In the genomic region with DNA sequence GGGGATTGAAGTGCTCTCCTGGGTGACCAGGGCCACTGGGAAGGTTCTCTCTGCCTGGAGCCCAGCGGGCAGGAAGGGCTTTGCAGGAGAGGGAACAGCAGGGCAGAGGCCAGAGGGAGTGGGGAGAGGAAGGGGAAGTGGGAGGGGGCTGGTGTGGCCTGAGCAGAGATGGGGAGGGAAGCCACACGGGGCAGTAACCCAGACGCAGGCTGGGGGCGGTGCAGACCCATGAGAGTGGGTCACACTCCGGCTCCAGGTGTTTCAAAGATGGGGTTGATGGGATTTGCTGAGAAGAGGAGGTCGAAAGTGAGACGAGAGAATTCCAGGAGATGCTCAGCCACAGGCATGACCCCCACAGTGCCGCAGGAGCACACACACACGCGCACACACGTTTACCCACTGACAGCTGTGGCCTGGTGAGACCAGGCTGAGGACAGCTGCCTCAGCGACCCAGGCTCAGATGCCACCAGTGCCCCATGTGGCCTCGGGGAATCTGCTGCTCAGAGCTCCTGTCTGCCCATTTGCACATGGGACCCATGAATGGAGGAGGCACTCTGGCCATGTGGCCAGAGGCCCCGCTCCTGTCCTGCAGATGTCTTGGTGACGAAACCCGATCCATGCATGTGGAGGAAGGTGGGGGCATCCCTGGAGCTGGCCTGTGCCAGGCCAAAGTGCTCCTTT, we compare ENCODE assay signal across 1 cellular context.
TF ChIP-seq lines count a peak whose summit lies in the region.

No MANE protein-coding gene starts in this region.

TF ChIP-seq in HepG2, 621 proteins besides CTCF, POLR2A, EP300 and RAD21:
- TF ChIP-seq ZNF644 (CRISPR knock-in tag; IDR thresholded peaks at IDR 0.05; ENCODE audit: low read depth): no peak
- no peak for TF ChIP-seq NR3C1 (CRISPR knock-in tag; IDR thresholded peaks at IDR 0.05)
- TF ChIP-seq TARDBP (CRISPR knock-in tag; IDR thresholded peaks at IDR 0.05): no peak
- TF ChIP-seq ZBTB8A (CRISPR knock-in tag; IDR thresholded peaks at IDR 0.05; ENCODE audit: borderline replicate concordance, low read depth): no peak
- no peak for TF ChIP-seq NFIC (IDR thresholded peaks at IDR 0.05; ENCODE audit: low read length)
- no peak for TF ChIP-seq ZNF350 (CRISPR knock-in tag; IDR thresholded peaks at IDR 0.05; ENCODE audit: borderline replicate concordance, low read depth)
- TF ChIP-seq ZSCAN31 (CRISPR knock-in tag; IDR thresholded peaks at IDR 0.05; ENCODE audit: low read depth): no peak
- TF ChIP-seq, protein P1, sequence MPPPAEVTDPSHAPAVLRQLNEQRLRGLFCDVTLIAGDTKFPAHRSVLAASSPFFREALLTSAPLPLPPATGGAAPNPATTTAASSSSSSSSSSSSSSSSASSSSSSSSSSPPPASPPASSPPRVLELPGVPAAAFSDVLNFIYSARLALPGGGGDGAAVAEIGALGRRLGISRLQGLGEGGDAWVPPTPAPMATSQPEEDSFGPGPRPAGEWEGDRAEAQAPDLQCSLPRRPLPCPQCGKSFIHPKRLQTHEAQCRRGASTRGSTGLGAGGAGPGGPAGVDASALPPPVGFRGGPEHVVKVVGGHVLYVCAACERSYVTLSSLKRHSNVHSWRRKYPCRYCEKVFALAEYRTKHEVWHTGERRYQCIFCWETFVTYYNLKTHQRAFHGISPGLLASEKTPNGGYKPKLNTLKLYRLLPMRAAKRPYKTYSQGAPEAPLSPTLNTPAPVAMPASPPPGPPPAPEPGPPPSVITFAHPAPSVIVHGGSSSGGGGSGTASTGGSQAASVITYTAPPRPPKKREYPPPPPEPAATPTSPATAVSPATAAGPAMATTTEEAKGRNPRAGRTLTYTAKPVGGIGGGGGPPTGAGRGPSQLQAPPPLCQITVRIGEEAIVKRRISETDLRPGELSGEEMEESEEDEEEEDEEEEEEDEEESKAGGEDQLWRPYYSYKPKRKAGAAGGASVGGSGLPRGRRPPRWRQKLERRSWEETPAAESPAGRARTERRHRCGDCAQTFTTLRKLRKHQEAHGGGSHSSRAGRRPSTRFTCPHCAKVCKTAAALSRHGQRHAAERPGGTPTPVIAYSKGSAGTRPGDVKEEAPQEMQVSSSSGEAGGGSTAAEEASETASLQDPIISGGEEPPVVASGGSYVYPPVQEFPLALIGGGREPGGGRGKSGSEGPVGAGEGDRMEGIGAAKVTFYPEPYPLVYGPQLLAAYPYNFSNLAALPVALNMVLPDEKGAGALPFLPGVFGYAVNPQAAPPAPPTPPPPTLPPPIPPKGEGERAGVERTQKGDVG (CRISPR knock-in tag; IDR thresholded peaks at IDR 0.05; ENCODE audit: borderline replicate concordance): no peak
- TF ChIP-seq ELF4 (CRISPR knock-in tag; IDR thresholded peaks at IDR 0.05; ENCODE audit: borderline replicate concordance): no peak
- TF ChIP-seq ZBTB44 (CRISPR knock-in tag; IDR thresholded peaks at IDR 0.05): no peak
- no peak for TF ChIP-seq ZNF326 (CRISPR knock-in tag; IDR thresholded peaks at IDR 0.05; ENCODE audit: borderline replicate concordance)
- no peak for TF ChIP-seq POLR2AphosphoS5 (IDR thresholded peaks at IDR 0.05; ENCODE audit: low read depth, low read length)
- TF ChIP-seq NPAS2 (CRISPR knock-in tag; IDR thresholded peaks at IDR 0.05; ENCODE audit: borderline replicate concordance): no peak
- no peak for TF ChIP-seq ZKSCAN8 (CRISPR knock-in tag; IDR thresholded peaks at IDR 0.05; ENCODE audit: borderline replicate concordance)
- TF ChIP-seq EED (CRISPR knock-in tag; IDR thresholded peaks at IDR 0.05): no peak
- no peak for TF ChIP-seq CCAR2 (optimal IDR thresholded peaks at IDR 0.05; ENCODE audit: low read depth, low read length)
- TF ChIP-seq, protein P2, sequence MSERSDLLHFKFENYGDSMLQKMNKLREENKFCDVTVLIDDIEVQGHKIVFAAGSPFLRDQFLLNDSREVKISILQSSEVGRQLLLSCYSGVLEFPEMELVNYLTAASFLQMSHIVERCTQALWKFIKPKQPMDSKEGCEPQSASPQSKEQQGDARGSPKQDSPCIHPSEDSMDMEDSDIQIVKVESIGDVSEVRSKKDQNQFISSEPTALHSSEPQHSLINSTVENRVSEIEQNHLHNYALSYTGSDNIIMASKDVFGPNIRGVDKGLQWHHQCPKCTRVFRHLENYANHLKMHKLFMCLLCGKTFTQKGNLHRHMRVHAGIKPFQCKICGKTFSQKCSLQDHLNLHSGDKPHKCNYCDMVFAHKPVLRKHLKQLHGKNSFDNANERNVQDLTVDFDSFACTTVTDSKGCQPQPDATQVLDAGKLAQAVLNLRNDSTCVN (CRISPR knock-in tag; IDR thresholded peaks at IDR 0.05; ENCODE audit: borderline replicate concordance): no peak
- no peak for TF ChIP-seq MAFG (CRISPR knock-in tag; IDR thresholded peaks at IDR 0.05)
- no peak for TF ChIP-seq ZNF101 (CRISPR knock-in tag; IDR thresholded peaks at IDR 0.05; ENCODE audit: borderline replicate concordance, low read depth)
- no peak for TF ChIP-seq PPARG (CRISPR knock-in tag; conservative IDR thresholded peaks at IDR 0.05)
